11 cellular contexts compared by ENCODE assay signal in the genomic region with DNA sequence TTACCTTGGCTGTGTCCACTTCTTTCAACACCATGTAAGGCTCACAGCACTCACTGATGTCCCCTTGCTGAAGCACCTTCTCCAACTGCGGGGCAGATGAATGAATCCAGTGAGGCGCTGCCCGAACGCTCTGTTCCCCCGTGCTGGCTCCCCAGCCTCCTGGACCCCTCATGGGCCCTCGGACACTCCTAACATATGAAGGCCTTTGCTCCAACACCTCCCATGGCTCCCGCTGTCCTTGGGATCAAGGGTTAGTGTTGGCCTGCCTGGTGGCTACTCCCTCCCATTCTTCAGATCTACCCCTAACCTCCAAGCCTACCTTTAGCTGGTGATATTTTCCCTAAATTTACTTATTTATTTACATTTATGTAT. TPM values are rescaled to one million over a fixed set of nuclear protein-coding genes. Genes with fewer than 3 reads are reported as not detected.
DNase-seq lines count a peak whose midpoint lies in the region; ATAC-seq and TF ChIP-seq lines count a peak whose summit lies in the region.
"Had no signal": no experiment of that assay in that cellular context is flagged by ENCODE, and none has a peak within 500 bp of the region (broad histone marks: within the 10 kb centered on the region; RNA-seq: fewer than 3 reads in every experiment).

No MANE protein-coding gene starts in this region.

- no peaks in the 10 kb centered on the region for H3K27me3 ChIP-seq in skeletal muscle satellite cell (ENCODE audit: control insufficient read depth, insufficient read depth, low read length)

- ATAC-seq in WTC11 = no peak

- no peak for TF ChIP-seq CTCF in HEK293 (tag by site-specific recombination; IDR thresholded peaks at IDR 0.05)
- no peak for TF ChIP-seq CTCF in WTC11 (IDR thresholded peaks at IDR 0.05)

- H3K27ac ChIP-seq in HEK293 (ENCODE audit: extremely low read depth, low read depth, low read length) = no peak overlapping the region

- H3K4me2 ChIP-seq in skeletal muscle satellite cell (ENCODE audit: low read length) = peak overlapping the region; percentile 40

- H3K4me3 ChIP-seq in HEK293 (ENCODE audit: low read depth, low read length) = no peak overlapping the region
- no peak overlapping the region for H3K4me3 ChIP-seq in skeletal muscle satellite cell (ENCODE audit: low read length)

- no peaks in the 10 kb centered on the region for H3K27me3 Mint-ChIP-seq in WTC11 (ENCODE audit: low read depth)
- H3K27me3 Mint-ChIP-seq in immature natural killer cell (ENCODE audit: low read depth in 3 of 3) = peaks cover 2 to 11% (median 7%) of the 10 kb centered on the region in 3 donors

- H3K9me3 ChIP-seq in HEK293 (ENCODE audit: control insufficient read depth, insufficient read depth, low read depth, low read length) = no peaks in the 10 kb centered on the region
- no peaks in the 10 kb centered on the region for H3K9me3 ChIP-seq in skeletal muscle satellite cell (replicated peaks; ENCODE audit: low read length)

- H3K4me3 Mint-ChIP-seq in WTC11 = peak overlapping the region; percentile 61
- H3K4me3 Mint-ChIP-seq in immature natural killer cell = peak overlapping the region in 4 of 5 donors; percentile 44 to 59 (median 52)

- H3K36me3 Mint-ChIP-seq in WTC11 (peaks cover 37% of the 10 kb centered on the region), immature natural killer cell (peaks cover 0 to 4% (median 3%) of the 10 kb centered on the region in 3 donors)

- no peak overlapping the region for H3K9ac ChIP-seq in skeletal muscle satellite cell (ENCODE audit: low read depth, low read length)

- no peak overlapping the region for H3K27ac Mint-ChIP-seq in WTC11
- peak overlapping the region in 1 of 6 donors; percentile 45 for H3K27ac Mint-ChIP-seq in immature natural killer cell

- H3K36me3 ChIP-seq in HEK293 (ENCODE audit: control insufficient read depth in 2 of 2, insufficient read depth in 1 of 2, low read length in 2 of 2) (peaks cover 0 to 31% of the 10 kb centered on the region in 2 experiments; a peak in 2 of 3 replicates), skeletal muscle satellite cell (ENCODE audit: insufficient read depth, low read length) (peaks cover 18% of the 10 kb centered on the region)

- DNase-seq in WTC11 (ENCODE audit: low spot score) (no peak), immature natural killer cell (no peak), DMS53 treated with DMSO at 0.1 percent for 48 hours (lab: John Stamatoyannopoulos, UW; ENCODE audit: unreplicated experiment) (no peak), NCI-H748 treated with DMSO at 0.1 percent for 48 hours (lab: John Stamatoyannopoulos, UW) (no peak)
- no peak for DNase-seq in activated CD4-positive, alpha-beta T cell treated with anti-CD3 and anti-CD28 coated beads for 48 hours
- DNase-seq: NCI-H187 treated with DMSO at 0.1 percent for 48 hours had no signal

- POLR2A ChIA-PET in HEK293 (lab: Yijun Ruan, JAX) (interaction anchor here (0.6 to 1.5 kb wide), 2 partner anchors 45 to 131 kb away, joined by 3 to 4 read pairs; a partner anchor contains a TSS), WTC11 (lab: Charles Lee) (interaction anchor here (0.7 kb wide), 1 partner anchor 114 kb away, joined by 6 read pairs; no protein-coding TSS in a partner anchor)

- peaks cover 4% of the 10 kb centered on the region for H3K4me1 Mint-ChIP-seq in WTC11
- peaks cover 5 to 7% of the 10 kb centered on the region in 2 donors for H3K4me1 Mint-ChIP-seq in immature natural killer cell

- H3K9me3 Mint-ChIP-seq in WTC11 = 0 out of 2 replicates have a peak, but pooled peaks cover 3% of the 10 kb centered on the region
- H3K9me3 Mint-ChIP-seq in immature natural killer cell = peaks cover 2 to 5% (median 4%) of the 10 kb centered on the region in 6 donors

- H3K4me1 ChIP-seq in HEK293 (ENCODE audit: control insufficient read depth, insufficient read depth, low read length) = no peaks in the 10 kb centered on the region
- peaks cover 10% of the 10 kb centered on the region for H3K4me1 ChIP-seq in skeletal muscle satellite cell (ENCODE audit: control insufficient read depth, insufficient read depth, low read length)

- CTCF ChIA-PET in HEK293 (lab: Yijun Ruan, JAX) = interaction anchor here (0.6 to 1.4 kb wide), 23 partner anchors 8 to 345 kb away, joined by 3 to 11 read pairs (median 4); a partner anchor contains a TSS
- CTCF ChIA-PET in WTC11 (lab: Charles Lee) = interaction anchor here (0.6 to 3.2 kb wide), 32 partner anchors 11 to 408 kb away, joined by 3 to 24 read pairs (median 4); a partner anchor contains a TSS

TF ChIP-seq in HEK293, 187 proteins besides CTCF, POLR2A, EP300 and RAD21:
- TF ChIP-seq, protein P1, sequence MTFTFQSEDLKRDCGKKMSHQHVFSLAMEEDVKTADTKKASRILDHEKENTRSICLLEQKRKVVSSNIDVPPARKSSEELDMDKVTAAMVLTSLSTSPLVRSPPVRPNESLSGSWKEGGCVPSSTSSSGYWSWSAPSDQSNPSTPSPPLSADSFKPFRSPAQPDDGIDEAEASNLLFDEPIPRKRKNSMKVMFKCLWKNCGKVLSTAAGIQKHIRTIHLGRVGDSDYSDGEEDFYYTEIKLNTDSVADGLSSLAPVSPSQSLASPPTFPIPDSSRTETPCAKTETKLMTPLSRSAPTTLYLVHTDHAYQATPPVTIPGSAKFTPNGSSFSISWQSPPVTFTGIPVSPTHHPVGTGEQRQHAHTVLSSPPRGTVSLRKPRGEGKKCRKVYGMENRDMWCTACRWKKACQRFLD (tag by site-specific recombination; IDR thresholded peaks at IDR 0.05) = no peak
- TF ChIP-seq ZNF16 (tag by site-specific recombination; IDR thresholded peaks at IDR 0.05; ENCODE audit: low read depth) = peak; percentile 80

TF ChIP-seq in WTC11, 78 proteins besides CTCF, POLR2A, EP300 and RAD21:
- TF ChIP-seq JAZF1 (CRISPR knock-in tag; IDR thresholded peaks at IDR 0.05) (no peak), ETV6 (CRISPR knock-in tag; IDR thresholded peaks at IDR 0.05) (no peak), CREB1 (CRISPR knock-in tag; IDR thresholded peaks at IDR 0.05) (no peak), OVOL2 (CRISPR knock-in tag; IDR thresholded peaks at IDR 0.05; ENCODE audit: borderline replicate concordance) (no peak), NFYB (CRISPR knock-in tag; conservative IDR thresholded peaks at IDR 0.05; ENCODE audit: low read depth) (no peak), MXD4 (CRISPR knock-in tag; IDR thresholded peaks at IDR 0.05; ENCODE audit: borderline replicate concordance) (no peak)
- TF ChIP-seq, protein P2, sequence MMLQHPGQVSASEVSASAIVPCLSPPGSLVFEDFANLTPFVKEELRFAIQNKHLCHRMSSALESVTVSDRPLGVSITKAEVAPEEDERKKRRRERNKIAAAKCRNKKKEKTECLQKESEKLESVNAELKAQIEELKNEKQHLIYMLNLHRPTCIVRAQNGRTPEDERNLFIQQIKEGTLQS (CRISPR knock-in tag; conservative IDR thresholded peaks at IDR 0.05) = no peak

RNA-seq across cellular contexts. Expression of a gene that starts 4.4 kb away (rescaled TPM):
- 0.30 TPM in 1 of 3 replicates, not detected in the others for total RNA-seq in WTC11 (2021)
- not detected for polyA plus RNA-seq in immature natural killer cell
- total RNA-seq in skeletal muscle satellite cell (2012; rRNA removed) = not detected in 2 replicates
- total RNA-seq: activated CD8-positive, alpha-beta memory T cell treated with anti-CD3 and anti-CD28 coated beads for 36 hours; T-helper 2 cell treated with Interferon-gamma antibody and Interleukin-4, amounts not matched to agents 100 ng/mL and 5 ng/mL, for 36 hours had no signal
- polyA plus RNA-seq: neural cell had no signal

RNA-seq across cellular contexts. Expression of a gene that starts 18.5 kb away (rescaled TPM):
- total RNA-seq in WTC11 (2021) = 88.8 to 100 TPM (median 90.7 TPM) in 3 replicates
- polyA plus RNA-seq in immature natural killer cell = not detected
- total RNA-seq in skeletal muscle satellite cell (2012; rRNA removed) = 13.4 and 13.5 TPM in 2 replicates
- polyA plus RNA-seq: neural cell had no signal

RNA-seq across cellular contexts. Expression of a gene that starts 46.4 kb away (rescaled TPM):
- 31.8 to 35.1 TPM (median 33.2 TPM) in 3 replicates for total RNA-seq in WTC11 (2021)
- under 1 TPM in 2 of 3 donors, not detected in 1; 0.08 to 0.57 TPM for polyA plus RNA-seq in immature natural killer cell
- 266 and 301 TPM in 2 replicates for total RNA-seq in skeletal muscle satellite cell (2012; rRNA removed)

RNA-seq across cellular contexts. Expression of a gene that starts 52.2 kb away (rescaled TPM):
- total RNA-seq in WTC11 (2021) = 0.30 TPM in 1 of 3 replicates, not detected in the others
- not detected for polyA plus RNA-seq in immature natural killer cell
- not detected in 2 replicates for total RNA-seq in skeletal muscle satellite cell (2012; rRNA removed)
- total RNA-seq: activated CD8-positive, alpha-beta memory T cell treated with anti-CD3 and anti-CD28 coated beads for 36 hours; T-helper 2 cell treated with Interferon-gamma antibody and Interleukin-4, amounts not matched to agents 100 ng/mL and 5 ng/mL, for 36 hours had no signal
- polyA plus RNA-seq: neural cell had no signal
